In the genomic region with DNA sequence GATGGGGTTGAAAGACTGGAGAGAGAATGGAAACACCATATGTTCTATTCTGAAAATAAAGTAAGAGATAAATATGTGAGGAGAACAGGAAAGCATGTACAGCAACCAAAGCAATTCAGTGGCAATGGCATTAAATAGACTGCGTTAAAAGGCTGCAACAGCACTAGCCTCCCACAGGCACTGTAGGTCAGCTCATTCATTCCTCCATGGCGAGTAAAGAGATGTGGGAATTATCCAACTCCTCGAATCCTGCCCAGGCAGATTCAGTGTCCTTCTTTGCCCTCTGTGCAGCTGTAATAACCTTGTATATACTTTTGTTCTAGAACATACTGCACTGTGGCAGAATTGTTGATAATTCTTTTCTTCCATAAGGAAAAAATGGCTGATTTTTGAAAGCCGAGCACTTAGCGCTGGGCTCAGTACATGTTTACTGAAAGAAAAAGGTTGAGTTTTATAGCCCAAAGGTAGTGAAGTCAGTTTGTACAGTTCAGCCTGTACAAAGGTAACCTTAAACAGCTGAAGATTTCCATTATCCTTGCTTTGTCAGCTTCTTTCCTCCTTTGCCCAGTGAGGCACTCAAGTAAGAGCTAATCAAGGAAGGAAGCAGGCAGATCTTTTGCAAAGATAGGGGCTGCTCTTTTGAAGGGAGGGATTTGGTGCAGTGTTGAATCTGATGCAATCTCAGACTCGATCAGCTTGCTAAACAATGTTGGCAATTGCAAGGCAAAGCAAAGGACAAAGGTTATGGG, we compare ENCODE assay signal across 10 cellular contexts. TPM values are rescaled to one million over a fixed set of nuclear protein-coding genes. Genes with fewer than 3 reads are reported as not detected.
DNase-seq lines count a peak whose midpoint lies in the region; ATAC-seq, FAIRE-seq and TF ChIP-seq lines count a peak whose summit lies in the region.
"Had no signal": no experiment of that assay in that cellular context is flagged by ENCODE, and none has a peak within 500 bp of the region (broad histone marks: within the 10 kb centered on the region; RNA-seq: fewer than 3 reads in every experiment).

No MANE protein-coding gene starts in this region.

- H3F3A ChIP-seq in GM23338 (replicated peaks; ENCODE audit: low read depth): no peaks in the 10 kb centered on the region
- H3F3A ChIP-seq in PC-9 (ENCODE audit: insufficient read depth, low read depth): peaks cover 31% of the 10 kb centered on the region

- peaks cover 58% of the 10 kb centered on the region for H3K4me1 Mint-ChIP-seq in GM23338

- no peaks in the 10 kb centered on the region for H3K36me3 ChIP-seq in GM23338 (ENCODE audit: insufficient read depth)
- H3K36me3 ChIP-seq in PC-9 (ENCODE audit: low read depth): peaks cover 25% of the 10 kb centered on the region
- no peaks in the 10 kb centered on the region for H3K36me3 ChIP-seq in fibroblast of lung (ENCODE audit: control insufficient read depth, insufficient read depth, low read length)
- no peaks in the 10 kb centered on the region for H3K36me3 ChIP-seq in pancreas

- BruUV-seq in PC-9 (replicated peaks; lab: Mats Ljungman, UMichigan): no TSS peak

- DNase-seq in GM23338 (ENCODE audit: low spot score) (no peak), PC-9 (peak; percentile 48 to 98), fibroblast of lung (ENCODE audit: low read depth in 2 of 2) (peak; percentile 55 to 73), pancreas (no peak), NCI-H2081 (lab: John Stamatoyannopoulos, UW) (no peak), GOT3 (lab: John Stamatoyannopoulos, UW) (no peak)
- no peak for DNase-seq in stimulated activated CD4-positive, alpha-beta T cell treated with anti-CD3 and anti-CD28 coated beads, Interleukin-2, amount 100 ng/mL, for 48 hours
- DNase-seq: stimulated activated CD4-positive, alpha-beta T cell treated with anti-CD3 and anti-CD28 coated beads, Interleukin-15, amount 100 ng/mL, for 24 hours had no signal

- H2AFZ ChIP-seq in GM23338 (no peak overlapping the region), PC-9 (no peak overlapping the region), fibroblast of lung (ENCODE audit: low read length) (no peak overlapping the region)

- no peak overlapping the region for H3K4me3 Mint-ChIP-seq in GM23338

- H3K9me3 Mint-ChIP-seq in GM23338: no peaks in the 10 kb centered on the region

- TF ChIP-seq CTCF in GM23338 (conservative IDR thresholded peaks at IDR 0.05; ENCODE audit: low read depth in 2 of 2) (no peak), PC-9 (conservative IDR thresholded peaks at IDR 0.05) (no peak), fibroblast of lung (conservative IDR thresholded peaks at IDR 0.05 in 1 of 2, IDR thresholded peaks at IDR 0.05 in 1 of 2; ENCODE audit: low read depth in 1 of 2, low read length in 2 of 2) (no peak), pancreas (IDR thresholded peaks at IDR 0.05) (no peak)

- H3K27me3 ChIP-seq in GM23338 (ENCODE audit: insufficient read depth) (no peaks in the 10 kb centered on the region), PC-9 (ENCODE audit: insufficient read depth, low read depth) (no peaks in the 10 kb centered on the region), fibroblast of lung (ENCODE audit: control insufficient read depth, insufficient read depth, low read length) (no peaks in the 10 kb centered on the region), pancreas (no peaks in the 10 kb centered on the region)

- 66 to 67% methylated on average over 6 of the region's 6 CpGs for WGBS in pancreas, 2 donors

- peaks cover 31% of the 10 kb centered on the region for H3K4me1 ChIP-seq in GM23338 (ENCODE audit: insufficient read depth)
- H3K4me1 ChIP-seq in PC-9 (replicated peaks; ENCODE audit: insufficient read depth): peaks cover 56% of the 10 kb centered on the region
- peaks cover 7% of the 10 kb centered on the region for H3K4me1 ChIP-seq in fibroblast of lung (ENCODE audit: control insufficient read depth, extremely low read depth, insufficient read depth, low read length)
- H3K4me1 ChIP-seq in pancreas: peaks cover 13 to 24% (median 17%) of the 10 kb centered on the region in 3 donors

- peaks cover 51% of the 10 kb centered on the region for H3K79me2 ChIP-seq in GM23338 (replicated peaks; ENCODE audit: insufficient read depth)
- H3K79me2 ChIP-seq in PC-9 (ENCODE audit: low read depth): peaks cover 86% of the 10 kb centered on the region
- H3K79me2 ChIP-seq in fibroblast of lung (ENCODE audit: control insufficient read depth, insufficient read depth, low read length): peaks cover 16% of the 10 kb centered on the region

- H3K36me3 Mint-ChIP-seq in GM23338 (ENCODE audit: low read depth): peaks cover 7% of the 10 kb centered on the region; the same call in 2 of the 3 replicates

- intact Hi-C loops in PC-9 (cut with micrococcal nuclease; ENCODE audit: unreplicated experiment): loop anchor here (1.0 to 10.0 kb wide), 3 partner anchors 25 to 175 kb away; no protein-coding TSS in a partner anchor
- intact Hi-C loops in pancreas (cut with DNase I): no loop called here

- peaks cover under 1% of the 10 kb centered on the region; the same call in 1 of the 2 replicates for H3K9me3 ChIP-seq in PC-9 (ENCODE audit: insufficient read depth, low read depth)
- no peaks in the 10 kb centered on the region for H3K9me3 ChIP-seq in fibroblast of lung (ENCODE audit: control insufficient read depth, insufficient read depth, low read depth, low read length)
- no peaks in the 10 kb centered on the region for H3K9me3 ChIP-seq in pancreas

- FAIRE-seq in pancreas (lab: Jason Lieb, UNC): no peak
- FAIRE-seq: GM12878 had no signal

- no peak overlapping the region; the same call in 1 of the 2 replicates for H3K4me2 ChIP-seq in GM23338
- H3K4me2 ChIP-seq in PC-9: peak overlapping the region; percentile 80
- peak overlapping the region; percentile 8 for H3K4me2 ChIP-seq in fibroblast of lung (ENCODE audit: extremely low read depth, insufficient read depth, low read length)

- H4K20me1 ChIP-seq in GM23338 (replicated peaks; ENCODE audit: insufficient read depth): no peaks in the 10 kb centered on the region
- H4K20me1 ChIP-seq in PC-9 (ENCODE audit: insufficient read depth): no peaks in the 10 kb centered on the region
- H4K20me1 ChIP-seq in fibroblast of lung (ENCODE audit: control insufficient read depth, extremely low read depth, insufficient read depth, low read length): no peaks in the 10 kb centered on the region

- H3K4me3 ChIP-seq in GM23338 (no peak overlapping the region), PC-9 (peak overlapping the region; percentile 39; the same call in 1 of the 2 replicates), fibroblast of lung (replicated peaks in 1 of 4; ENCODE audit: control extremely low read depth in 1 of 4, insufficient read depth in 1 of 4, low read depth in 3 of 4, low read length in 4 of 4) (no peak overlapping the region), pancreas (no peak overlapping the region)
- H3K4me3 ChIP-seq: GM12878 had no signal

- H3K9me2 ChIP-seq in GM23338 (ENCODE audit: insufficient read depth) (no peaks in the 10 kb centered on the region), PC-9 (ENCODE audit: insufficient read depth) (no peaks in the 10 kb centered on the region; the same call in 1 of the 2 replicates)

- H3K9ac ChIP-seq in fibroblast of lung (ENCODE audit: insufficient read depth, low read length): no peak overlapping the region

- no peak; the same call in 1 of the 3 replicates for ATAC-seq in GM23338
- peak in 3 of 4 donors; percentile 12 to 59 (median 31) for ATAC-seq in pancreas
- ATAC-seq in HG02938 (IDR thresholded peaks at IDR 0.05; ENCODE audit: unreplicated experiment): no peak
- ATAC-seq: GM12878 had no signal

- H3K27me3 Mint-ChIP-seq in GM23338 (ENCODE audit: insufficient read depth, low read depth, poor library complexity): no peaks in the 10 kb centered on the region

- peak overlapping the region; percentile 81 for H3K27ac Mint-ChIP-seq in GM23338

- H3K27ac ChIP-seq in GM23338 (ENCODE audit: low read depth) (peak overlapping the region; percentile 51; the same call in 1 of the 2 replicates), PC-9 (peak overlapping the region; percentile 92), fibroblast of lung (ENCODE audit: insufficient read depth, low read length) (no peak overlapping the region), pancreas (no peak overlapping the region)

- POLR2A ChIA-PET in PC-9 (lab: Charles Lee; ENCODE audit: unreplicated experiment): interaction anchor here (0.7 kb wide), 5 partner anchors 9 to 467 kb away, joined by 3 to 4 read pairs (median 4); no protein-coding TSS in a partner anchor

- CTCF ChIA-PET in PC-9 (lab: Charles Lee): no interaction called here

TF ChIP-seq in GM23338, 12 proteins besides CTCF, POLR2A, EP300 and RAD21:
- TF ChIP-seq, protein P1, sequence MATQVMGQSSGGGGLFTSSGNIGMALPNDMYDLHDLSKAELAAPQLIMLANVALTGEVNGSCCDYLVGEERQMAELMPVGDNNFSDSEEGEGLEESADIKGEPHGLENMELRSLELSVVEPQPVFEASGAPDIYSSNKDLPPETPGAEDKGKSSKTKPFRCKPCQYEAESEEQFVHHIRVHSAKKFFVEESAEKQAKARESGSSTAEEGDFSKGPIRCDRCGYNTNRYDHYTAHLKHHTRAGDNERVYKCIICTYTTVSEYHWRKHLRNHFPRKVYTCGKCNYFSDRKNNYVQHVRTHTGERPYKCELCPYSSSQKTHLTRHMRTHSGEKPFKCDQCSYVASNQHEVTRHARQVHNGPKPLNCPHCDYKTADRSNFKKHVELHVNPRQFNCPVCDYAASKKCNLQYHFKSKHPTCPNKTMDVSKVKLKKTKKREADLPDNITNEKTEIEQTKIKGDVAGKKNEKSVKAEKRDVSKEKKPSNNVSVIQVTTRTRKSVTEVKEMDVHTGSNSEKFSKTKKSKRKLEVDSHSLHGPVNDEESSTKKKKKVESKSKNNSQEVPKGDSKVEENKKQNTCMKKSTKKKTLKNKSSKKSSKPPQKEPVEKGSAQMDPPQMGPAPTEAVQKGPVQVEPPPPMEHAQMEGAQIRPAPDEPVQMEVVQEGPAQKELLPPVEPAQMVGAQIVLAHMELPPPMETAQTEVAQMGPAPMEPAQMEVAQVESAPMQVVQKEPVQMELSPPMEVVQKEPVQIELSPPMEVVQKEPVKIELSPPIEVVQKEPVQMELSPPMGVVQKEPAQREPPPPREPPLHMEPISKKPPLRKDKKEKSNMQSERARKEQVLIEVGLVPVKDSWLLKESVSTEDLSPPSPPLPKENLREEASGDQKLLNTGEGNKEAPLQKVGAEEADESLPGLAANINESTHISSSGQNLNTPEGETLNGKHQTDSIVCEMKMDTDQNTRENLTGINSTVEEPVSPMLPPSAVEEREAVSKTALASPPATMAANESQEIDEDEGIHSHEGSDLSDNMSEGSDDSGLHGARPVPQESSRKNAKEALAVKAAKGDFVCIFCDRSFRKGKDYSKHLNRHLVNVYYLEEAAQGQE (IDR thresholded peaks at IDR 0.05; ENCODE audit: unreplicated experiment): no peak
- no peak for TF ChIP-seq POLR2AphosphoS5 (IDR thresholded peaks at IDR 0.05; ENCODE audit: low read depth)

RNA-seq across cellular contexts. Expression of a gene that starts 44.0 kb away (rescaled TPM):
- 45.1 and 48.9 TPM in 2 replicates for total RNA-seq in GM23338 (2014; rRNA removed; shearing (Covaris generic))
- polyA plus RNA-seq in GM23338 (2016; fragmentation: Nextera tagmentation; extraction: Ambion mirVana): 17.7 and 21.1 TPM in 2 replicates
- total RNA-seq in PC-9 (2021): 46.1 and 51.4 TPM in 2 replicates
- 57.5 and 59.1 TPM in 2 replicates for total RNA-seq in fibroblast of lung
- 40.5 and 69.1 TPM in 2 replicates for polyA plus RNA-seq in fibroblast of lung
- 24.7 and 43.5 TPM in 2 replicates for polyA plus RNA-seq in fibroblast of lung (2012)
- 18.5 and 20.5 TPM in 2 replicates for polyA minus RNA-seq in fibroblast of lung (ENCODE audit: low replicate concordance)
- total RNA-seq in pancreas: 10 to 100 TPM; 14.4 to 34.0 (median 22.6) TPM
- polyA plus RNA-seq in pancreas: 1 to 10 TPM; 4.0 to 5.4 TPM

Comparison
In these comparisons a context has a peak if more than half of its experiments do, and no peak if none do; other contexts are left out.
1. ATAC-seq: peak in pancreas (3 of 4); none in GM23338 (single experiment) and HG02938 (single experiment).
2. DNase-seq: peak in PC-9 (2 of 2) and fibroblast of lung (2 of 2); none in GM23338 (single experiment), pancreas (0 of 6), NCI-H2081 (0 of 2), GOT3 (single experiment) and stimulated activated CD4-positive, alpha-beta T cell treated with anti-CD3 and anti-CD28 coated beads, Interleukin-2, amount 100 ng/mL, for 48 hours (0 of 2).
3. H3K27ac ChIP-seq: peak in GM23338 (single experiment) and PC-9 (single experiment); none in fibroblast of lung (single experiment) and pancreas (0 of 4).